In genomic region chr11:114400222-114400973, GRCh38 we compare ENCODE assay signal across 8 cellular contexts. TPM values are rescaled to one million over a fixed set of nuclear protein-coding genes. Genes with fewer than 3 reads are reported as not detected.
DNase-seq lines count a peak whose midpoint lies in the region; ATAC-seq, FAIRE-seq and TF ChIP-seq lines count a peak whose summit lies in the region.

A gene with protein sequence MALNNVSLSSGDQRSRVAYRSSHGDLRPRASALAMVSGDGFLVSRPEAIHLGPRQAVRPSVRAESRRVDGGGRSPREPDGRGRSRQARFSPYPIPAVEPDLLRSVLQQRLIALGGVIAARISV (minus strand): TSS chr11:114400511. CDS start chr11:114400331, 180 bp downstream.
TSS of gene RBM7 (plus strand) at chr11:114400666. CDS start at chr11:114400672, 6 bp downstream.

- peaks cover 4% of the 10 kb centered on the region for H3K23me2 ChIP-seq in H9 (ENCODE audit: insufficient read length, low read depth, low read length, poor library complexity, severe bottlenecking)

- peak within 1 kb of the TSS; percentile 84 for H3K4me2 ChIP-seq in H9 (ENCODE audit: insufficient read depth, insufficient read length, low read length)
- peak within 1 kb of the TSS; percentile 97 for H3K4me2 ChIP-seq in neural progenitor cell

- H2BK20ac ChIP-seq in H9 (ENCODE audit: low read depth, low read length, poor library complexity, severe bottlenecking): no peak within 1 kb of the TSS

- peak within 1 kb of the TSS; percentile 62 for H2BK120ac ChIP-seq in H9 (ENCODE audit: low read depth, low read length, poor library complexity, severe bottlenecking)

- H3K9ac ChIP-seq in H9 (ENCODE audit: extremely low read depth, insufficient read length, low read length): peak within 1 kb of the TSS; percentile 97
- peak within 1 kb of the TSS; percentile 62 for H3K9ac ChIP-seq in neural progenitor cell

- H3K4me1 Mint-ChIP-seq in H9 (peaks cover 43 to 44% of the 10 kb centered on the region in 2 experiments), neural progenitor cell (peaks cover 20% of the 10 kb centered on the region)

- no peaks in the 10 kb centered on the region for H3K27me3 Mint-ChIP-seq in H9 (ENCODE audit: low read depth)
- no peaks in the 10 kb centered on the region for H3K27me3 Mint-ChIP-seq in neural progenitor cell (ENCODE audit: insufficient read depth, low read depth)

- no peak within 1 kb of the TSS for H2AFZ ChIP-seq in H9 (ENCODE audit: low read length)
- peak within 1 kb of the TSS; percentile 40 for H2AFZ ChIP-seq in neural progenitor cell (replicated peaks)

- H3K23ac ChIP-seq in H9 (ENCODE audit: insufficient read length, low read depth, low read length): no peak within 1 kb of the TSS

- H3K4me3 Mint-ChIP-seq in H9 (peak within 1 kb of the TSS; percentile 94 to 98), neural progenitor cell (peak within 1 kb of the TSS; percentile 94)

- peak within 1 kb of the TSS; percentile 97 for H3K18ac ChIP-seq in H9 (ENCODE audit: insufficient read length, low read depth, low read length)

- H4K5ac ChIP-seq in H9 (ENCODE audit: insufficient read length, low read depth, low read length): peak within 1 kb of the TSS; percentile 87

- peak within 1 kb of the TSS; percentile 98 to 100 (median 100) for H3K27ac Mint-ChIP-seq in H9
- peak within 1 kb of the TSS; percentile 93 for H3K27ac Mint-ChIP-seq in neural progenitor cell

- H3K36me3 Mint-ChIP-seq in H9 (ENCODE audit: insufficient read depth in 1 of 3, low read depth in 3 of 3) (peaks cover 7 to 27% (median 23%) of the 10 kb centered on the region in 3 experiments; a peak in 6 of 7 replicates), neural progenitor cell (peaks cover 12% of the 10 kb centered on the region)

- ATAC-seq in foreskin keratinocyte: peak; percentile 96

- peaks cover 16% of the 10 kb centered on the region; the same call in 1 of the 2 replicates for H3K79me2 ChIP-seq in H9 (ENCODE audit: insufficient read depth, low read length)
- H3K79me2 ChIP-seq in neural progenitor cell (ENCODE audit: low read depth): peaks cover 65% of the 10 kb centered on the region

- DNase-seq in H9: peak; percentile 96
- peak; percentile 98 for DNase-seq in MG63
- DNase-seq in SHP77 treated with DMSO at 0.1 percent for 48 hours (lab: John Stamatoyannopoulos, UW): peak; percentile 86
- DNase-seq in activated gamma-delta T cell treated with anti-CD3 and anti-CD28 coated beads, Interleukin-2, amount 50 U/mL, for 16 hours (ENCODE audit: low read depth): peak; percentile 97
- DNase-seq in foreskin keratinocyte: peak; percentile 92 to 97
- peak; percentile 95 for DNase-seq in neural progenitor cell (ENCODE audit: low spot score)
- peak; percentile 97 for DNase-seq in stromal cell of bone marrow (ENCODE audit: low read depth)

- H3K27me3 ChIP-seq in H9 (ENCODE audit: insufficient read depth, low read length): no peaks in the 10 kb centered on the region
- H3K27me3 ChIP-seq in MG63: no peaks in the 10 kb centered on the region
- H3K27me3 ChIP-seq in foreskin keratinocyte: no peaks in the 10 kb centered on the region
- no peaks in the 10 kb centered on the region for H3K27me3 ChIP-seq in neural progenitor cell

- peak within 1 kb of the TSS; percentile 61 for H4K8ac ChIP-seq in H9 (replicated peaks; ENCODE audit: insufficient read length, low read depth, low read length)

- peaks cover 17% of the 10 kb centered on the region for H3F3A ChIP-seq in neural progenitor cell (ENCODE audit: low read depth)

- H4K20me1 ChIP-seq in H9 (ENCODE audit: control insufficient read depth, insufficient read depth, insufficient read length) (no peaks in the 10 kb centered on the region), neural progenitor cell (ENCODE audit: low read depth) (peaks cover 8% of the 10 kb centered on the region)

- H3K36me3 ChIP-seq in MG63 (peaks cover 31% of the 10 kb centered on the region), neural progenitor cell (peaks cover under 1% of the 10 kb centered on the region)

- H4K91ac ChIP-seq in H9 (ENCODE audit: insufficient read length, low read depth, low read length): peak within 1 kb of the TSS; percentile 14

- H3K14ac ChIP-seq in H9 (ENCODE audit: insufficient read depth, low read length): peak within 1 kb of the TSS; percentile 98

- H3K56ac ChIP-seq in H9 (ENCODE audit: insufficient read length, low read depth, low read length): peak within 1 kb of the TSS; percentile 68

- H3K9me3 Mint-ChIP-seq in H9: no peaks in the 10 kb centered on the region
- H3K9me3 Mint-ChIP-seq in neural progenitor cell: no peaks in the 10 kb centered on the region

- H3T11ph ChIP-seq in H9 (ENCODE audit: low read length): peak within 1 kb of the TSS; percentile 22

- H3K79me1 ChIP-seq in H9 (ENCODE audit: insufficient read depth, low read depth, low read length, poor library complexity, severe bottlenecking): peaks cover 3% of the 10 kb centered on the region

- peak within 1 kb of the TSS; percentile 97 for H2BK5ac ChIP-seq in H9 (ENCODE audit: insufficient read length, low read length)

- peak within 1 kb of the TSS; percentile 27 for H2BK12ac ChIP-seq in H9 (ENCODE audit: insufficient read length, low read depth, low read length)

- no peak within 1 kb of the TSS for H2AK5ac ChIP-seq in H9 (ENCODE audit: insufficient read length, low read length)

- no peaks in the 10 kb centered on the region; the same call in 1 of the 2 replicates for H3K4me1 ChIP-seq in H9 (ENCODE audit: insufficient read depth, low read length)
- H3K4me1 ChIP-seq in foreskin keratinocyte: peaks cover 22% of the 10 kb centered on the region
- H3K4me1 ChIP-seq in neural progenitor cell: peaks cover 14% of the 10 kb centered on the region

- H2BK15ac ChIP-seq in H9 (ENCODE audit: low read depth, low read length): no peak within 1 kb of the TSS

- peak; percentile 97 for FAIRE-seq in G401.6 (lab: Jason Lieb, UNC)

- H3K4me3 ChIP-seq in MG63: peak within 1 kb of the TSS; percentile 84
- peak within 1 kb of the TSS; percentile 74 for H3K4me3 ChIP-seq in neural progenitor cell

- no peaks in the 10 kb centered on the region for H3K9me3 ChIP-seq in H9 (ENCODE audit: control insufficient read depth, low read depth, low read length)
- H3K9me3 ChIP-seq in MG63: peaks cover 8% of the 10 kb centered on the region
- H3K9me3 ChIP-seq in neural progenitor cell (ENCODE audit: low read depth): no peaks in the 10 kb centered on the region

- TF ChIP-seq CTCF in H9 (conservative IDR thresholded peaks at IDR 0.05): peak; percentile 31; the same call in 2 of the 3 replicates
- peak; percentile 2 for TF ChIP-seq CTCF in foreskin keratinocyte (conservative IDR thresholded peaks at IDR 0.05)
- TF ChIP-seq CTCF in neural progenitor cell (IDR thresholded peaks at IDR 0.05): no peak

- H3K27ac ChIP-seq in H9 (ENCODE audit: insufficient read length, low read depth, low read length): peak within 1 kb of the TSS; percentile 92
- peak within 1 kb of the TSS; percentile 93 for H3K27ac ChIP-seq in foreskin keratinocyte
- H3K27ac ChIP-seq in neural progenitor cell: peak within 1 kb of the TSS; percentile 83

- peak within 1 kb of the TSS; percentile 28; the same call in 1 of the 2 replicates for H3K4ac ChIP-seq in H9 (ENCODE audit: low read depth, low read length)

- WGBS in H9 (ENCODE audit: extremely low coverage, insufficient read length, low lambda C conversion rate): no CpG with 5 or more reads among the region's 69 CpGs

RNA-seq across cellular contexts. Expression of the first gene that starts in this region (rescaled TPM):
- 3.5 and 5.3 TPM in 2 replicates for total RNA-seq in H9 (2021)
- total RNA-seq in MG63 (2014; rRNA removed; shearing (Covaris generic); ENCODE audit: low replicate concordance): 2.0 and 7.2 TPM in 2 replicates
- 1.2 and 1.3 TPM in 2 replicates for total RNA-seq in foreskin keratinocyte
- polyA plus RNA-seq in foreskin keratinocyte: 1.8 and 2.4 TPM in 2 replicates
- total RNA-seq in neural progenitor cell (ENCODE audit: low replicate concordance): 6.6 and 6.8 TPM in 2 replicates

RNA-seq across cellular contexts. Expression of gene RBM7, which starts in this region (rescaled TPM):
- total RNA-seq in H9 (2021) (55.5 and 56.4 TPM in 2 replicates), foreskin keratinocyte (27.1 and 27.3 TPM in 2 replicates), neural progenitor cell (ENCODE audit: low replicate concordance) (44.5 and 61.1 TPM in 2 replicates)
- total RNA-seq in MG63 (2014; rRNA removed; shearing (Covaris generic); ENCODE audit: low replicate concordance): 27.8 and 46.8 TPM in 2 replicates
- 13.7 and 16.2 TPM in 2 replicates for polyA plus RNA-seq in foreskin keratinocyte

Comparison
In these comparisons a context has a peak if more than half of its experiments do, and no peak if none do; other contexts are left out.
1. Peak in every context shown above with its lines: DNase-seq, ATAC-seq, H3K4me3 ChIP-seq and H3K27ac ChIP-seq.